ENCODE assay signal across 27 cellular contexts in the genomic region with DNA sequence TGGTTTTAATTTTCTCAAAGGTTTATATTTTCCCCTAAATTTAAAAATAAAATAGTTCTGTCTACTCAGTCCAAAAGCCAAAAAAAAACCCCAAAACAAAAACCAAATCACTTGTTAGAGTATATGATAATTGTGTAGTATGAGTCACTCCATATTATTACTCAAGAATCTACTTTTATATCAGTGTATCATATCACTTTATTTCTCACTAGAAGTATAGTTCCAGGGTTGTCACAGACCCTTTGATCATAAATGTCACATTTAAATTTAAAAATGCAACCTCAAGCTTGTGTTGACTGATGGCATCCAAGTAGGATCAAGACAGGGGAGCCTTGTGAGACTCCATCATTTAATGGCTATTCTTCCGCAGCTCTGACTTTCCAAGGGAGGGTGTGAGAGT.
"Had no signal": no experiment of that assay in that cellular context is flagged by ENCODE, and none has a peak within 500 bp of the region (broad histone marks: within the 10 kb centered on the region; RNA-seq: fewer than 3 reads in every experiment).

No MANE protein-coding gene starts in this region.

- H3K27ac ChIP-seq: ascending aorta, SK-N-MC, VCaP had no signal

- H3K27me3 ChIP-seq: ascending aorta, body of pancreas, MG63 had no signal

- ATAC-seq: body of pancreas, Panc1, Right ventricle myocardium inferior, T-cell had no signal

- H3K36me3 ChIP-seq: MG63 had no signal

- H3K4me1 Mint-ChIP-seq: central memory CD8-positive, alpha-beta T cell had no signal

- H3K27ac Mint-ChIP-seq: activated CD4-positive, alpha-beta T cell treated with anti-CD3 and anti-CD28 coated beads, Interleukin-2, amount 10 ng/mL, durations not matched to agents 24 days and 14 days; activated naive CD4-positive, alpha-beta T cell treated with anti-CD3 and anti-CD28 coated beads for 36 hours; T-cell had no signal

- DNase-seq: activated CD4-positive, alpha-beta T cell treated with anti-CD3 and anti-CD28 coated beads, Interleukin-2, amount 10 ng/mL, durations not matched to agents 24 days and 14 days; activated CD4-positive, alpha-beta T cell treated with anti-CD3 and anti-CD28 coated beads, Interleukin-2, amount 50 U/mL, for 48 hours; activated gamma-delta T cell; activated naive CD4-positive, alpha-beta T cell treated with anti-CD3 and anti-CD28 coated beads for 36 hours; amniotic stem cell; body of pancreas; MG63; MV-4-11; NCI-H1092 treated with DMSO at 0.1 percent for 48 hours; NCI-H1417 treated with DMSO at 0.1 percent for 48 hours; NCI-H1694; NCI-H2029; NCI-H2107; NCI-H2171 treated with DMSO at 0.1 percent for 48 hours; NCI-H510A treated with DMSO at 0.1 percent for 48 hours; NCI-H69; NK-92 treated with Interleukin-12 subunit alpha and Interleukin-12 subunit beta, amount 100 ng/mL, for 24 hours; OCI-M1; RPMI8226; T-cell; T-helper 2 cell had no signal

- H3K4me1 ChIP-seq: ascending aorta had no signal

- H3K36me3 Mint-ChIP-seq: T-cell had no signal

- H3K4me3 Mint-ChIP-seq: activated CD4-positive, alpha-beta T cell treated with anti-CD3 and anti-CD28 coated beads, Interleukin-2, amount 10 ng/mL, durations not matched to agents 24 days and 14 days; activated naive CD4-positive, alpha-beta T cell treated with anti-CD3 and anti-CD28 coated beads for 36 hours; central memory CD8-positive, alpha-beta T cell; T-cell had no signal

- H3K4me3 ChIP-seq: ascending aorta, body of pancreas, MG63, SK-N-MC had no signal

- H3K9me3 Mint-ChIP-seq: activated CD4-positive, alpha-beta T cell treated with anti-CD3 and anti-CD28 coated beads, Interleukin-2, amount 10 ng/mL, durations not matched to agents 24 days and 14 days; activated naive CD4-positive, alpha-beta T cell treated with anti-CD3 and anti-CD28 coated beads for 36 hours; central memory CD8-positive, alpha-beta T cell; T-cell had no signal

- H3K9me3 ChIP-seq: ascending aorta, body of pancreas, MG63 had no signal
